In the genomic region with DNA sequence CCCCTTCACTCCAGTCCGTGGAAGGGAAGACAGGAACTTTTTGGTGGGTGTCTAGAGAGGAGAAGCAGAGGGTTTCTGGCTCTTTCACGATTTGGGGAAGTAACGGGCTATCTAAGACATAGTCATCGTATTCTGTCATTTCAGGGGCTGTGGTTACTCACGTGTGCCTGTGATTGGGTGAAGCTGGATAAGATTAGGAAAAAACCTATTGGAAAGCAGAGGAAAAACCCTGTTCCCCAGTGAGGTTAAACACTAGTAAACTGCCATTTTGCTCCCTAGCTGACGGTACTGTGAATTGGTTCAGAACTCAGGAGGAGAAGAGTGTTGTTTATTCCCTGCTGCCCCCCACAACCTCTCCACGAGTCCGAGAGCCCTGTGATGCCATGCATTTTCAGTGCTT, we compare ENCODE assay signal across 1 cellular context.
TF ChIP-seq lines count a peak whose summit lies in the region.

No MANE protein-coding gene starts in this region.

TF ChIP-seq in GM23338, 12 proteins besides CTCF, POLR2A, EP300 and RAD21 (continued from another document):
- TF ChIP-seq, protein P1, sequence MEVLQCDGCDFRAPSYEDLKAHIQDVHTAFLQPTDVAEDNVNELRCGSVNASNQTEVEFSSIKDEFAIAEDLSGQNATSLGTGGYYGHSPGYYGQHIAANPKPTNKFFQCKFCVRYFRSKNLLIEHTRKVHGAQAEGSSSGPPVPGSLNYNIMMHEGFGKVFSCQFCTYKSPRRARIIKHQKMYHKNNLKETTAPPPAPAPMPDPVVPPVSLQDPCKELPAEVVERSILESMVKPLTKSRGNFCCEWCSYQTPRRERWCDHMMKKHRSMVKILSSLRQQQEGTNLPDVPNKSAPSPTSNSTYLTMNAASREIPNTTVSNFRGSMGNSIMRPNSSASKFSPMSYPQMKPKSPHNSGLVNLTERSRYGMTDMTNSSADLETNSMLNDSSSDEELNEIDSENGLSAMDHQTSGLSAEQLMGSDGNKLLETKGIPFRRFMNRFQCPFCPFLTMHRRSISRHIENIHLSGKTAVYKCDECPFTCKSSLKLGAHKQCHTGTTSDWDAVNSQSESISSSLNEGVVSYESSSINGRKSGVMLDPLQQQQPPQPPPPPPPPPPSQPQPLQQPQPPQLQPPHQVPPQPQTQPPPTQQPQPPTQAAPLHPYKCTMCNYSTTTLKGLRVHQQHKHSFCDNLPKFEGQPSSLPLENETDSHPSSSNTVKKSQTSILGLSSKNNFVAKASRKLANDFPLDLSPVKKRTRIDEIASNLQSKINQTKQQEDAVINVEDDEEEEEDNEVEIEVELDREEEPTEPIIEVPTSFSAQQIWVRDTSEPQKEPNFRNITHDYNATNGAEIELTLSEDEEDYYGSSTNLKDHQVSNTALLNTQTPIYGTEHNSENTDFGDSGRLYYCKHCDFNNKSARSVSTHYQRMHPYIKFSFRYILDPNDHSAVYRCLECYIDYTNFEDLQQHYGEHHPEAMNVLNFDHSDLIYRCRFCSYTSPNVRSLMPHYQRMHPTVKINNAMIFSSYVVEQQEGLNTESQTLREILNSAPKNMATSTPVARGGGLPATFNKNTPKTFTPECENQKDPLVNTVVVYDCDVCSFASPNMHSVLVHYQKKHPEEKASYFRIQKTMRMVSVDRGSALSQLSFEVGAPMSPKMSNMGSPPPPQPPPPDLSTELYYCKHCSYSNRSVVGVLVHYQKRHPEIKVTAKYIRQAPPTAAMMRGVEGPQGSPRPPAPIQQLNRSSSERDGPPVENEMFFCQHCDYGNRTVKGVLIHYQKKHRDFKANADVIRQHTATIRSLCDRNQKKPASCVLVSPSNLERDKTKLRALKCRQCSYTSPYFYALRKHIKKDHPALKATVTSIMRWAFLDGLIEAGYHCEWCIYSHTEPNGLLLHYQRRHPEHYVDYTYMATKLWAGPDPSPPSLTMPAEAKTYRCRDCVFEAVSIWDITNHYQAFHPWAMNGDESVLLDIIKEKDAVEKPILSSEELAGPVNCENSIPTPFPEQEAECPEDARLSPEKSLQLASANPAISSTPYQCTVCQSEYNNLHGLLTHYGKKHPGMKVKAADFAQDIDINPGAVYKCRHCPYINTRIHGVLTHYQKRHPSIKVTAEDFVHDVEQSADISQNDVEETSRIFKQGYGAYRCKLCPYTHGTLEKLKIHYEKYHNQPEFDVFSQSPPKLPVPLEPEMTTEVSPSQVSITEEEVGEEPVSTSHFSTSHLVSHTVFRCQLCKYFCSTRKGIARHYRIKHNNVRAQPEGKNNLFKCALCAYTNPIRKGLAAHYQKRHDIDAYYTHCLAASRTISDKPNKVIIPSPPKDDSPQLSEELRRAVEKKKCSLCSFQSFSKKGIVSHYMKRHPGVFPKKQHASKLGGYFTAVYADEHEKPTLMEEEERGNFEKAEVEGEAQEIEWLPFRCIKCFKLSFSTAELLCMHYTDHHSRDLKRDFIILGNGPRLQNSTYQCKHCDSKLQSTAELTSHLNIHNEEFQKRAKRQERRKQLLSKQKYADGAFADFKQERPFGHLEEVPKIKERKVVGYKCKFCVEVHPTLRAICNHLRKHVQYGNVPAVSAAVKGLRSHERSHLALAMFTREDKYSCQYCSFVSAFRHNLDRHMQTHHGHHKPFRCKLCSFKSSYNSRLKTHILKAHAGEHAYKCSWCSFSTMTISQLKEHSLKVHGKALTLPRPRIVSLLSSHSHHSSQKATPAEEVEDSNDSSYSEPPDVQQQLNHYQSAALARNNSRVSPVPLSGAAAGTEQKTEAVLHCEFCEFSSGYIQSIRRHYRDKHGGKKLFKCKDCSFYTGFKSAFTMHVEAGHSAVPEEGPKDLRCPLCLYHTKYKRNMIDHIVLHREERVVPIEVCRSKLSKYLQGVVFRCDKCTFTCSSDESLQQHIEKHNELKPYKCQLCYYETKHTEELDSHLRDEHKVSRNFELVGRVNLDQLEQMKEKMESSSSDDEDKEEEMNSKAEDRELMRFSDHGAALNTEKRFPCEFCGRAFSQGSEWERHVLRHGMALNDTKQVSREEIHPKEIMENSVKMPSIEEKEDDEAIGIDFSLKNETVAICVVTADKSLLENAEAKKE (CRISPR knock-in tag; IDR thresholded peaks at IDR 0.05), result no peak
- TF ChIP-seq ZNF114 (CRISPR knock-in tag; IDR thresholded peaks at IDR 0.05) (no peak), ZNF331 (CRISPR knock-in tag; IDR thresholded peaks at IDR 0.05; ENCODE audit: low read depth) (no peak), NANOG (IDR thresholded peaks at IDR 0.05; ENCODE audit: borderline replicate concordance) (no peak), STAT1 (IDR thresholded peaks at IDR 0.05; ENCODE audit: unreplicated experiment) (no peak), EZH2 (IDR thresholded peaks at IDR 0.05; ENCODE audit: low read depth, unreplicated experiment) (no peak), JUNB (IDR thresholded peaks at IDR 0.05; ENCODE audit: unreplicated experiment) (no peak), EZH2phosphoT487 (IDR thresholded peaks at IDR 0.05; ENCODE audit: unreplicated experiment) (no peak)
- TF ChIP-seq, protein P2, sequence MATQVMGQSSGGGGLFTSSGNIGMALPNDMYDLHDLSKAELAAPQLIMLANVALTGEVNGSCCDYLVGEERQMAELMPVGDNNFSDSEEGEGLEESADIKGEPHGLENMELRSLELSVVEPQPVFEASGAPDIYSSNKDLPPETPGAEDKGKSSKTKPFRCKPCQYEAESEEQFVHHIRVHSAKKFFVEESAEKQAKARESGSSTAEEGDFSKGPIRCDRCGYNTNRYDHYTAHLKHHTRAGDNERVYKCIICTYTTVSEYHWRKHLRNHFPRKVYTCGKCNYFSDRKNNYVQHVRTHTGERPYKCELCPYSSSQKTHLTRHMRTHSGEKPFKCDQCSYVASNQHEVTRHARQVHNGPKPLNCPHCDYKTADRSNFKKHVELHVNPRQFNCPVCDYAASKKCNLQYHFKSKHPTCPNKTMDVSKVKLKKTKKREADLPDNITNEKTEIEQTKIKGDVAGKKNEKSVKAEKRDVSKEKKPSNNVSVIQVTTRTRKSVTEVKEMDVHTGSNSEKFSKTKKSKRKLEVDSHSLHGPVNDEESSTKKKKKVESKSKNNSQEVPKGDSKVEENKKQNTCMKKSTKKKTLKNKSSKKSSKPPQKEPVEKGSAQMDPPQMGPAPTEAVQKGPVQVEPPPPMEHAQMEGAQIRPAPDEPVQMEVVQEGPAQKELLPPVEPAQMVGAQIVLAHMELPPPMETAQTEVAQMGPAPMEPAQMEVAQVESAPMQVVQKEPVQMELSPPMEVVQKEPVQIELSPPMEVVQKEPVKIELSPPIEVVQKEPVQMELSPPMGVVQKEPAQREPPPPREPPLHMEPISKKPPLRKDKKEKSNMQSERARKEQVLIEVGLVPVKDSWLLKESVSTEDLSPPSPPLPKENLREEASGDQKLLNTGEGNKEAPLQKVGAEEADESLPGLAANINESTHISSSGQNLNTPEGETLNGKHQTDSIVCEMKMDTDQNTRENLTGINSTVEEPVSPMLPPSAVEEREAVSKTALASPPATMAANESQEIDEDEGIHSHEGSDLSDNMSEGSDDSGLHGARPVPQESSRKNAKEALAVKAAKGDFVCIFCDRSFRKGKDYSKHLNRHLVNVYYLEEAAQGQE (IDR thresholded peaks at IDR 0.05; ENCODE audit: unreplicated experiment), result no peak
